19 cellular contexts compared by ENCODE assay signal in genomic region chr6:15817100-15817499, GRCh38.
DNase-seq lines count a peak whose midpoint lies in the region; ATAC-seq and TF ChIP-seq lines count a peak whose summit lies in the region.
"Had no signal": no experiment of that assay in that cellular context is flagged by ENCODE, and none has a peak within 500 bp of the region (broad histone marks: within the 10 kb centered on the region; RNA-seq: fewer than 3 reads in every experiment).

No MANE protein-coding gene starts in this region.

- H3K9me3 ChIP-seq in SK-N-SH, result no peaks in the 10 kb centered on the region
- H3K9me3 ChIP-seq: A549 had no signal

- H3K36me3 ChIP-seq in SK-N-SH (replicated peaks in 1 of 2; ENCODE audit: control insufficient read depth in 1 of 2, insufficient read depth in 2 of 2, low read length in 1 of 2), result no peaks in the 10 kb centered on the region

- H2AFZ ChIP-seq in SK-N-SH (ENCODE audit: low read depth), result no peak overlapping the region

- CTCF ChIA-PET in SK-N-SH (lab: Yijun Ruan, JAX), result interaction anchor here (1.0 kb wide), 1 partner anchor 353 kb away, joined by 3 read pairs; no protein-coding TSS in a partner anchor

- TF ChIP-seq RAD21 in SK-N-SH (IDR thresholded peaks at IDR 0.05; ENCODE audit: low read length), result no peak

- H3K4me2 ChIP-seq in SK-N-SH, result no peak overlapping the region
- H3K4me2 ChIP-seq: A549, KMS-11 had no signal

- TF ChIP-seq CTCF in SK-N-SH (IDR thresholded peaks at IDR 0.05), result no peak

- no peak overlapping the region for H3K9ac ChIP-seq in SK-N-SH
- H3K9ac ChIP-seq: KMS-11 had no signal

- H4K20me1 ChIP-seq in SK-N-SH (ENCODE audit: insufficient read depth), result no peaks in the 10 kb centered on the region

- no peak overlapping the region for H3K27ac ChIP-seq in SK-N-SH (ENCODE audit: low read depth in 2 of 2, low read length in 1 of 2)
- H3K27ac ChIP-seq: 22Rv1, A549, KMS-11 had no signal

- 30% methylated on average over 4 of the region's 4 CpGs for WGBS in SK-N-SH (ENCODE audit: low lambda C conversion rate)

- POLR2A ChIA-PET in SK-N-SH (lab: Yijun Ruan, JAX), result no interaction called here

- H3K4me1 ChIP-seq in SK-N-SH (ENCODE audit: control insufficient read depth in 1 of 2, insufficient read depth in 2 of 2, low read depth in 1 of 2, low read length in 1 of 2), result peaks cover 0 to 2% of the 10 kb centered on the region in 2 experiments; a peak in 1 of 4 replicates
- H3K4me1 ChIP-seq: A549 had no signal

- no peaks in the 10 kb centered on the region; the same call in 1 of the 2 replicates for H3K27me3 ChIP-seq in SK-N-SH (ENCODE audit: insufficient read depth)

- no peak for TF ChIP-seq EP300 in SK-N-SH (IDR thresholded peaks at IDR 0.05; ENCODE audit: borderline replicate concordance in 1 of 2, low read depth in 1 of 2, low read length in 1 of 2)

- no peaks in the 10 kb centered on the region for H3K79me2 ChIP-seq in SK-N-SH (ENCODE audit: insufficient read depth)

- H3F3A ChIP-seq in SK-N-SH (replicated peaks; ENCODE audit: insufficient read depth), result no peaks in the 10 kb centered on the region

- DNase-seq in SK-N-SH, result peak; percentile 11
- peak; percentile 84 for DNase-seq in NCI-H82 treated with DMSO at 0.1 percent for 48 hours (lab: John Stamatoyannopoulos, UW; ENCODE audit: unreplicated experiment)
- peak; percentile 92 for DNase-seq in islet precursor cell
- no peak for DNase-seq in Ammon's horn (ENCODE audit: low spot score)
- DNase-seq: C1 segment of cervical spinal cord; CD4-positive, CD25-positive, alpha-beta regulatory T cell; CD8-positive, alpha-beta memory T cell; COR-L47; DMS 273 treated with DMSO at 0.1 percent for 48 hours; DMS53; DND-41; EL; H9 had no signal

- H3K4me3 ChIP-seq in SK-N-SH (ENCODE audit: low read depth in 2 of 2, low read length in 1 of 2), result no peak overlapping the region
- H3K4me3 ChIP-seq: A549 had no signal

- H3K9me2 ChIP-seq in SK-N-SH, result no peaks in the 10 kb centered on the region

- ATAC-seq in SK-N-SH treated with all-trans-retinoic acid at 6 μM for 48 hours (no peak), GM21367 (IDR thresholded peaks at IDR 0.05; ENCODE audit: unreplicated experiment) (no peak), GM18520 (IDR thresholded peaks at IDR 0.05; ENCODE audit: unreplicated experiment) (no peak)
- ATAC-seq: A549 had no signal

TF ChIP-seq in SK-N-SH, 30 proteins besides CTCF, POLR2A, EP300 and RAD21:
- TF ChIP-seq TCF12 (IDR thresholded peaks at IDR 0.05), result no peak
- TF ChIP-seq FOXM1 (IDR thresholded peaks at IDR 0.05; ENCODE audit: low read depth), result no peak
- TF ChIP-seq, protein P1, sequence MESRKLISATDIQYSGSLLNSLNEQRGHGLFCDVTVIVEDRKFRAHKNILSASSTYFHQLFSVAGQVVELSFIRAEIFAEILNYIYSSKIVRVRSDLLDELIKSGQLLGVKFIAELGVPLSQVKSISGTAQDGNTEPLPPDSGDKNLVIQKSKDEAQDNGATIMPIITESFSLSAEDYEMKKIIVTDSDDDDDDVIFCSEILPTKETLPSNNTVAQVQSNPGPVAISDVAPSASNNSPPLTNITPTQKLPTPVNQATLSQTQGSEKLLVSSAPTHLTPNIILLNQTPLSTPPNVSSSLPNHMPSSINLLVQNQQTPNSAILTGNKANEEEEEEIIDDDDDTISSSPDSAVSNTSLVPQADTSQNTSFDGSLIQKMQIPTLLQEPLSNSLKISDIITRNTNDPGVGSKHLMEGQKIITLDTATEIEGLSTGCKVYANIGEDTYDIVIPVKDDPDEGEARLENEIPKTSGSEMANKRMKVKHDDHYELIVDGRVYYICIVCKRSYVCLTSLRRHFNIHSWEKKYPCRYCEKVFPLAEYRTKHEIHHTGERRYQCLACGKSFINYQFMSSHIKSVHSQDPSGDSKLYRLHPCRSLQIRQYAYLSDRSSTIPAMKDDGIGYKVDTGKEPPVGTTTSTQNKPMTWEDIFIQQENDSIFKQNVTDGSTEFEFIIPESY (IDR thresholded peaks at IDR 0.05; ENCODE audit: borderline replicate concordance, low read depth), result no peak
- TF ChIP-seq NFIC (IDR thresholded peaks at IDR 0.05; ENCODE audit: borderline replicate concordance), result no peak
- no peak for TF ChIP-seq TAF1 (IDR thresholded peaks at IDR 0.05; ENCODE audit: borderline replicate concordance, low read depth, low read length)
- no peak for TF ChIP-seq SMC3 (IDR thresholded peaks at IDR 0.05; ENCODE audit: low read depth, low read length)
- TF ChIP-seq FOSL2 (IDR thresholded peaks at IDR 0.05; ENCODE audit: borderline replicate concordance, low read depth), result no peak
- TF ChIP-seq MEF2A (IDR thresholded peaks at IDR 0.05; ENCODE audit: borderline replicate concordance, low read depth), result no peak

TF ChIP-seq in SK-N-SH treated with all-trans-retinoic acid at 6 μM for 48 hours, 23 proteins besides CTCF, POLR2A, EP300 and RAD21:
- no peak for TF ChIP-seq TOX (CRISPR knock-in tag; IDR thresholded peaks at IDR 0.05; ENCODE audit: borderline replicate concordance)
- no peak for TF ChIP-seq BACH2 (CRISPR knock-in tag; IDR thresholded peaks at IDR 0.05; ENCODE audit: borderline replicate concordance)
- TF ChIP-seq, protein P2, sequence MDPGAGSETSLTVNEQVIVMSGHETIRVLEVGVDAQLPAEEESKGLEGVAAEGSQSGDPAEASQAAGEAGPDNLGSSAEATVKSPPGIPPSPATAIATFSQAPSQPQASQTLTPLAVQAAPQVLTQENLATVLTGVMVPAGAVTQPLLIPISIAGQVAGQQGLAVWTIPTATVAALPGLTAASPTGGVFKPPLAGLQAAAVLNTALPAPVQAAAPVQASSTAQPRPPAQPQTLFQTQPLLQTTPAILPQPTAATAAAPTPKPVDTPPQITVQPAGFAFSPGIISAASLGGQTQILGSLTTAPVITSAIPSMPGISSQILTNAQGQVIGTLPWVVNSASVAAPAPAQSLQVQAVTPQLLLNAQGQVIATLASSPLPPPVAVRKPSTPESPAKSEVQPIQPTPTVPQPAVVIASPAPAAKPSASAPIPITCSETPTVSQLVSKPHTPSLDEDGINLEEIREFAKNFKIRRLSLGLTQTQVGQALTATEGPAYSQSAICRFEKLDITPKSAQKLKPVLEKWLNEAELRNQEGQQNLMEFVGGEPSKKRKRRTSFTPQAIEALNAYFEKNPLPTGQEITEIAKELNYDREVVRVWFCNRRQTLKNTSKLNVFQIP (CRISPR knock-in tag; IDR thresholded peaks at IDR 0.05; ENCODE audit: borderline replicate concordance, low read depth), result no peak
- TF ChIP-seq, protein P3, sequence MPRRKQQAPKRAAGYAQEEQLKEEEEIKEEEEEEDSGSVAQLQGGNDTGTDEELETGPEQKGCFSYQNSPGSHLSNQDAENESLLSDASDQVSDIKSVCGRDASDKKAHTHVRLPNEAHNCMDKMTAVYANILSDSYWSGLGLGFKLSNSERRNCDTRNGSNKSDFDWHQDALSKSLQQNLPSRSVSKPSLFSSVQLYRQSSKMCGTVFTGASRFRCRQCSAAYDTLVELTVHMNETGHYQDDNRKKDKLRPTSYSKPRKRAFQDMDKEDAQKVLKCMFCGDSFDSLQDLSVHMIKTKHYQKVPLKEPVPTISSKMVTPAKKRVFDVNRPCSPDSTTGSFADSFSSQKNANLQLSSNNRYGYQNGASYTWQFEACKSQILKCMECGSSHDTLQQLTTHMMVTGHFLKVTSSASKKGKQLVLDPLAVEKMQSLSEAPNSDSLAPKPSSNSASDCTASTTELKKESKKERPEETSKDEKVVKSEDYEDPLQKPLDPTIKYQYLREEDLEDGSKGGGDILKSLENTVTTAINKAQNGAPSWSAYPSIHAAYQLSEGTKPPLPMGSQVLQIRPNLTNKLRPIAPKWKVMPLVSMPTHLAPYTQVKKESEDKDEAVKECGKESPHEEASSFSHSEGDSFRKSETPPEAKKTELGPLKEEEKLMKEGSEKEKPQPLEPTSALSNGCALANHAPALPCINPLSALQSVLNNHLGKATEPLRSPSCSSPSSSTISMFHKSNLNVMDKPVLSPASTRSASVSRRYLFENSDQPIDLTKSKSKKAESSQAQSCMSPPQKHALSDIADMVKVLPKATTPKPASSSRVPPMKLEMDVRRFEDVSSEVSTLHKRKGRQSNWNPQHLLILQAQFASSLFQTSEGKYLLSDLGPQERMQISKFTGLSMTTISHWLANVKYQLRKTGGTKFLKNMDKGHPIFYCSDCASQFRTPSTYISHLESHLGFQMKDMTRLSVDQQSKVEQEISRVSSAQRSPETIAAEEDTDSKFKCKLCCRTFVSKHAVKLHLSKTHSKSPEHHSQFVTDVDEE (CRISPR knock-in tag; IDR thresholded peaks at IDR 0.05), result no peak
- no peak for TF ChIP-seq CSDC2 (CRISPR knock-in tag; IDR thresholded peaks at IDR 0.05)
- TF ChIP-seq OSR1 (CRISPR knock-in tag; IDR thresholded peaks at IDR 0.05), result no peak
- no peak for TF ChIP-seq SNAI2 (CRISPR knock-in tag; IDR thresholded peaks at IDR 0.05)
- TF ChIP-seq ISL1 (CRISPR knock-in tag; IDR thresholded peaks at IDR 0.05), result no peak
- TF ChIP-seq TCF4 (CRISPR knock-in tag; IDR thresholded peaks at IDR 0.05; ENCODE audit: borderline replicate concordance), result no peak
- TF ChIP-seq PATZ1 (CRISPR knock-in tag; IDR thresholded peaks at IDR 0.05; ENCODE audit: borderline replicate concordance), result no peak
- TF ChIP-seq ESRRG (CRISPR knock-in tag; IDR thresholded peaks at IDR 0.05), result no peak
- TF ChIP-seq ZNF70 (CRISPR knock-in tag; IDR thresholded peaks at IDR 0.05), result no peak
- TF ChIP-seq ZC3H10 (CRISPR knock-in tag; IDR thresholded peaks at IDR 0.05), result no peak
- no peak for TF ChIP-seq ZNF565 (CRISPR knock-in tag; conservative IDR thresholded peaks at IDR 0.05; ENCODE audit: low read depth)
